Comparison of ENCODE assay signal across 8 cellular contexts in genomic region chr1:9561429-9561828, GRCh38. TPM values are rescaled to one million over a fixed set of nuclear protein-coding genes. Genes with fewer than 3 reads are reported as not detected.
DNase-seq lines count a peak whose midpoint lies in the region; ATAC-seq, FAIRE-seq and TF ChIP-seq lines count a peak whose summit lies in the region.

No MANE protein-coding gene starts in this region.

- no peaks in the 10 kb centered on the region for H3K27me3 Mint-ChIP-seq in T-helper 17 cell

- H3K27ac ChIP-seq in C4-2B (peak overlapping the region; percentile 78), cardiac muscle cell (no peak overlapping the region), gastrocnemius medialis (peak overlapping the region; percentile 94 to 100 (median 96))

- peaks cover 12% of the 10 kb centered on the region for H3K4me1 Mint-ChIP-seq in T-helper 17 cell

- TF ChIP-seq CTCF in C4-2B (conservative IDR thresholded peaks at IDR 0.05) (no peak), cardiac muscle cell (IDR thresholded peaks at IDR 0.05; ENCODE audit: low read depth, low read length) (no peak), gastrocnemius medialis (IDR thresholded peaks at IDR 0.05 in 4 of 5, conservative IDR thresholded peaks at IDR 0.05 in 1 of 5) (no peak), GM10266 (IDR thresholded peaks at IDR 0.05; ENCODE audit: control insufficient read depth, insufficient read depth, low read depth, missing control alignments) (no peak)

- TF ChIP-seq POLR2A in gastrocnemius medialis (IDR thresholded peaks at IDR 0.05): no peak

- FAIRE-seq in GM19239 (lab: Jason Lieb, UNC): no peak

- peak; percentile 41 for ATAC-seq in T-helper 17 cell
- peak; percentile 85 to 93 for ATAC-seq in gastrocnemius medialis
- ATAC-seq in GM21529 (IDR thresholded peaks at IDR 0.05; ENCODE audit: unreplicated experiment): no peak

- in situ Hi-C loops in gastrocnemius medialis (cut with MboI; ENCODE audit: low sequenced_read_pairs in 4 of 4): no loop called here

- H3K27me3 ChIP-seq in cardiac muscle cell (no peaks in the 10 kb centered on the region), gastrocnemius medialis (no peaks in the 10 kb centered on the region)

- DNase-seq in MV-4-11 (lab: John Stamatoyannopoulos, UW): peak; percentile 82
- no peak for DNase-seq in T-helper 17 cell
- DNase-seq in cardiac muscle cell (ENCODE audit: low read depth in 1 of 2, low spot score in 1 of 2): peak; percentile 19 to 96
- DNase-seq in gastrocnemius medialis: peak; percentile 53 to 57
- DNase-seq in GM10266 (ENCODE audit: extremely low spot score): no peak
- no peak for DNase-seq in GM19239 (ENCODE audit: insufficient read length, low spot score)

- H3K4me3 ChIP-seq in cardiac muscle cell (no peak overlapping the region), gastrocnemius medialis (no peak overlapping the region)

- no peak overlapping the region for H3K4me3 Mint-ChIP-seq in T-helper 17 cell

- H3K4me1 ChIP-seq in cardiac muscle cell (ENCODE audit: low read depth) (peaks cover 26% of the 10 kb centered on the region), gastrocnemius medialis (peaks cover 58 to 61% of the 10 kb centered on the region in 2 donors)

- H3K9me3 ChIP-seq in T-helper 17 cell (ENCODE audit: control insufficient read depth, low read length, poor library complexity, severe bottlenecking) (no peaks in the 10 kb centered on the region), cardiac muscle cell (ENCODE audit: low read depth) (no peaks in the 10 kb centered on the region), gastrocnemius medialis (no peaks in the 10 kb centered on the region)

- peak overlapping the region; percentile 21 for H3K27ac Mint-ChIP-seq in T-helper 17 cell

- H3K36me3 Mint-ChIP-seq in T-helper 17 cell (ENCODE audit: low read depth): peaks cover 3% of the 10 kb centered on the region

- intact Hi-C loops in gastrocnemius medialis (cut with DNase I; ENCODE audit: low total_unique reads): loop anchor here (2.0 kb wide), 1 partner anchor 25 kb away; no protein-coding TSS in a partner anchor

- H3K36me3 ChIP-seq in cardiac muscle cell (peaks cover under 1% of the 10 kb centered on the region), gastrocnemius medialis (peaks cover 0 to 9% of the 10 kb centered on the region in 2 donors)

RNA-seq across cellular contexts. Expression of gene SLC25A33, which starts 22.2 kb away (rescaled TPM):
- total RNA-seq in T-helper 17 cell: 1 to 10 TPM; 3.7 to 4.9 TPM
- total RNA-seq in cardiac muscle cell: 12.3 and 12.5 TPM in 2 replicates
- polyA plus RNA-seq in cardiac muscle cell: 10.4 and 12.2 TPM in 2 replicates
- 10 to 100 TPM; 40.3 to 88.6 (median 49.1) TPM for total RNA-seq in gastrocnemius medialis

RNA-seq across cellular contexts. Expression of gene TMEM201, which starts 27.3 kb away (rescaled TPM):
- total RNA-seq in T-helper 17 cell: 10 to 100 TPM; 10.5 to 14.0 TPM
- total RNA-seq in cardiac muscle cell: 21.0 and 28.0 TPM in 2 replicates
- 25.0 and 34.1 TPM in 2 replicates for polyA plus RNA-seq in cardiac muscle cell
- total RNA-seq in gastrocnemius medialis: 10 to 100 TPM; 21.5 to 67.6 (median 31.7) TPM

Comparison
In these comparisons a context has a peak if more than half of its experiments do, and no peak if none do; other contexts are left out.
1. DNase-seq: peak in MV-4-11 (single experiment), cardiac muscle cell (2 of 2) and gastrocnemius medialis (2 of 2); none in T-helper 17 cell (0 of 3), GM10266 (single experiment) and GM19239 (single experiment).